Comparison of ENCODE assay signal across 34 cellular contexts in genomic region chr7:147477526-147477925, GRCh38.
"Had no signal": no experiment of that assay in that cellular context is flagged by ENCODE, and none has a peak within 500 bp of the region (broad histone marks: within the 10 kb centered on the region; RNA-seq: fewer than 3 reads in every experiment).

No MANE protein-coding gene starts in this region.

- H3K36me3 ChIP-seq: MG63 had no signal

- H3K9me3 ChIP-seq: MG63 had no signal

- H3K27me3 ChIP-seq: MG63 had no signal

- H3K27ac ChIP-seq: KMS-11 had no signal

- H3K4me3 ChIP-seq: MG63 had no signal

- H3K9ac ChIP-seq: KMS-11 had no signal

- DNase-seq: Karpas-422, Kasumi-1, MG63, MM.1S, MV-4-11, NCI-H1048, NCI-H1092, NCI-H1092 treated with DMSO at 0.1 percent for 48 hours, NCI-H1105, NCI-H1105 treated with DMSO at 0.1 percent for 48 hours, NCI-H1417, NCI-H1417 treated with DMSO at 0.1 percent for 48 hours, NCI-H1436, NCI-H1436 treated with DMSO at 0.1 percent for 48 hours, NCI-H146, NCI-H1694, NCI-H1694 treated with DMSO at 0.1 percent for 48 hours, NCI-H187, NCI-H187 treated with DMSO at 0.1 percent for 48 hours, NCI-H1930, NCI-H2029, NCI-H2029 treated with DMSO at 0.1 percent for 48 hours, NCI-H2081, NCI-H2081 treated with DMSO at 0.1 percent for 48 hours, NCI-H2107, NCI-H2171, NCI-H2171 treated with DMSO at 0.1 percent for 48 hours, NCI-H2227 treated with DMSO at 0.1 percent for 48 hours, NCI-H226, NCI-H345, NCI-H446, NCI-H446 treated with DMSO at 0.1 percent for 48 hours, NCI-H510A had no signal

- H3K4me2 ChIP-seq: KMS-11 had no signal
